ENCODE assay signal across 27 cellular contexts in the genomic region with DNA sequence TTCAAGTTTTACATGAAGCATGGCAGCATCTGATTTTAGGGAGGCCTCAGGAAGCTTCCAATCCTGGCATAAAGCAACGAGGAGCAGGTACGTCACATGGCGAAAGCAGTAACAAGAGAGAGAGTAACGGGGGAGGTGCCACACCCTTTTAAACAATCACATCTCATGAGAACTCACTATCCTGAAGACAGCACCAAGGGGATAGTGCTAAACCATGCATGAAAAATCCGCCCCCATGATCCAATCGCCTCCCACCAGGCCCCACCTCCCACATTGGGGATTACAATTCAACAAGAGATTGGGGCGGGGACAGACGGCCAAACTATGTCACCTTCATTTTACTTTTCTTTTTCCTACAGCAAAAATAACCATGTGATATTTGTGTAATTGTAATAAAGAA.
"Had no signal": no experiment of that assay in that cellular context is flagged by ENCODE, and none has a peak within 500 bp of the region (broad histone marks: within the 10 kb centered on the region; RNA-seq: fewer than 3 reads in every experiment).

No MANE protein-coding gene starts in this region.

- H3K4me3 ChIP-seq: left lung, upper lobe of right lung had no signal

- H3K9me3 Mint-ChIP-seq: activated CD4-positive, alpha-beta memory T cell treated with anti-CD3 and anti-CD28 coated beads for 36 hours; activated naive CD4-positive, alpha-beta T cell treated with anti-CD3 and anti-CD28 coated beads, Interleukin-2, amount 10 ng/mL, durations not matched to agents 7 days and 5 days; activated naive CD8-positive, alpha-beta T cell treated with anti-CD3 and anti-CD28 coated beads, Interleukin-2, amount 10 ng/mL, durations not matched to agents 7 days and 5 days; activated T-helper 1 cell treated with anti-CD3 and anti-CD28 coated beads, Interleukin-12 subunit alpha, Interleukin-12 subunit beta, Interleukin-2, Interleukin-4 antibody, amounts not matched to agents 30 ng/mL and 10 ng/mL and 1 ng/mL, durations not matched to agents 14 hours and 24 hours and 36 hours; natural killer cell had no signal

- DNase-seq: activated CD4-positive, alpha-beta memory T cell treated with anti-CD3 and anti-CD28 coated beads for 36 hours; activated CD4-positive, alpha-beta T cell treated with anti-CD3 and anti-CD28 coated beads for 48 hours; activated CD8-positive, alpha-beta memory T cell treated with anti-CD3 and anti-CD28 coated beads, Interleukin-2, amount 50 U/mL, for 4 hours; activated effector memory CD4-positive, alpha-beta T cell treated with anti-CD3 and anti-CD28 coated beads, Interleukin-2, amount 50 U/mL, for 16 hours; activated naive CD4-positive, alpha-beta T cell treated with anti-CD3 and anti-CD28 coated beads, Interleukin-2, amount 10 ng/mL, durations not matched to agents 7 days and 5 days; activated naive CD8-positive, alpha-beta T cell treated with anti-CD3 and anti-CD28 coated beads, Interleukin-2, amount 10 ng/mL, durations not matched to agents 7 days and 5 days; activated T-cell treated with anti-CD3 and anti-CD28 coated beads, Interleukin-2, amount 50 U/mL, for 1 hour; amniotic stem cell; brain microvascular endothelial cell; cortex of kidney; foreskin keratinocyte; heart left ventricle; hypothalamus; left lung; lower lobe of right lung; mesenchymal stem cell; natural killer cell; posterior cingulate gyrus; right cardiac atrium; stimulated activated CD4-positive, alpha-beta T cell treated with anti-CD3 and anti-CD28 coated beads, Interleukin-15, amount 100 ng/mL, for 24 hours; stimulated activated CD4-positive, alpha-beta T cell treated with anti-CD3 and anti-CD28 coated beads, Interleukin-2, amount 100 ng/mL, for 24 hours; stimulated activated naive CD4-positive, alpha-beta T cell; tibial artery; upper lobe of right lung had no signal

- H3K36me3 Mint-ChIP-seq: activated CD4-positive, alpha-beta memory T cell treated with anti-CD3 and anti-CD28 coated beads for 36 hours; activated naive CD4-positive, alpha-beta T cell treated with anti-CD3 and anti-CD28 coated beads, Interleukin-2, amount 10 ng/mL, durations not matched to agents 7 days and 5 days; natural killer cell had no signal

- H3K27ac ChIP-seq: brain microvascular endothelial cell, foreskin keratinocyte, left lung, lower lobe of right lung, suprapubic skin, upper lobe of right lung had no signal

- H3K4me3 Mint-ChIP-seq: activated CD4-positive, alpha-beta memory T cell treated with anti-CD3 and anti-CD28 coated beads for 36 hours; activated naive CD4-positive, alpha-beta T cell treated with anti-CD3 and anti-CD28 coated beads, Interleukin-2, amount 10 ng/mL, durations not matched to agents 7 days and 5 days; activated naive CD8-positive, alpha-beta T cell treated with anti-CD3 and anti-CD28 coated beads, Interleukin-2, amount 10 ng/mL, durations not matched to agents 7 days and 5 days; activated T-helper 1 cell treated with anti-CD3 and anti-CD28 coated beads, Interleukin-12 subunit alpha, Interleukin-12 subunit beta, Interleukin-2, Interleukin-4 antibody, amounts not matched to agents 30 ng/mL and 10 ng/mL and 1 ng/mL, durations not matched to agents 14 hours and 24 hours and 36 hours; natural killer cell had no signal

- H3K27ac Mint-ChIP-seq: activated CD4-positive, alpha-beta memory T cell treated with anti-CD3 and anti-CD28 coated beads for 36 hours; activated naive CD4-positive, alpha-beta T cell treated with anti-CD3 and anti-CD28 coated beads, Interleukin-2, amount 10 ng/mL, durations not matched to agents 7 days and 5 days; activated naive CD8-positive, alpha-beta T cell treated with anti-CD3 and anti-CD28 coated beads, Interleukin-2, amount 10 ng/mL, durations not matched to agents 7 days and 5 days; activated T-helper 1 cell treated with anti-CD3 and anti-CD28 coated beads, Interleukin-12 subunit alpha, Interleukin-12 subunit beta, Interleukin-2, Interleukin-4 antibody, amounts not matched to agents 30 ng/mL and 10 ng/mL and 1 ng/mL, durations not matched to agents 14 hours and 24 hours and 36 hours; natural killer cell had no signal

- H3K27me3 ChIP-seq: brain microvascular endothelial cell, upper lobe of right lung had no signal

- H3K9me3 ChIP-seq: esophagus muscularis mucosa, heart left ventricle, left lung, lower lobe of right lung, suprapubic skin, tibial artery, upper lobe of right lung had no signal

- H3K36me3 ChIP-seq: brain microvascular endothelial cell, esophagus muscularis mucosa, heart left ventricle, left lung, lower lobe of right lung, suprapubic skin, tibial artery, upper lobe of right lung had no signal

- H3K27me3 Mint-ChIP-seq: activated CD4-positive, alpha-beta memory T cell treated with anti-CD3 and anti-CD28 coated beads for 36 hours had no signal
